8 cellular contexts compared by ENCODE assay signal in the genomic region with DNA sequence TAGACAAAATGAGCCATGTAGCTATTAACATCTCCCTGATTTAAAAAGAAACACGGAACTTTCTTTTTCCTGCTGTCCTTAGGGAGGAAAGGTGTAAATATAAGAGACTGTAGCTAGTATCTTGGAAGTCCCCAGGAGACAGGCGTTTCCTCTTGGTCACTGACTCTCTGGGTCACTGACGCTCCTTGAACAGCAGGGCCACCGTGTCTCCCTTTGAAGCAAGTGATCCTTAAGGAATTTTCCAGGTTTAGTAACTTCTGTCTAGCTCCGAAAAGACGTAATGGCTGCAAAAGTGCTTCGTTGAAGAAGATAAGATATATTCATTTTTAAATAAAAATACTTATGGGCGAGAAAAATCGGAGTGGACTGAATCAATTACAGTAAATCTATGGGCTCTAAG. TPM values are rescaled to one million over a fixed set of nuclear protein-coding genes. Genes with fewer than 3 reads are reported as not detected.
DNase-seq lines count a peak whose midpoint lies in the region; ATAC-seq and TF ChIP-seq lines count a peak whose summit lies in the region.

No MANE protein-coding gene starts in this region.

- H3K27me3 Mint-ChIP-seq in CD14-positive monocyte (ENCODE audit: low read depth in 3 of 3) = peaks cover 5 to 8% (median 7%) of the 10 kb centered on the region in 3 donors
- H3K27me3 Mint-ChIP-seq in naive thymus-derived CD8-positive, alpha-beta T cell = peaks cover 0 to 5% (median 0%) of the 10 kb centered on the region in 5 donors

- H3K27ac ChIP-seq in colonic mucosa = peak overlapping the region; percentile 95

- no peak for ATAC-seq in naive thymus-derived CD8-positive, alpha-beta T cell

- H3K36me3 ChIP-seq in colonic mucosa = no peaks in the 10 kb centered on the region

- peak overlapping the region; percentile 97 for H3K4me3 ChIP-seq in colonic mucosa

- DNase-seq in CD14-positive monocyte (ENCODE audit: low spot score) = no peak
- DNase-seq in LoVo (ENCODE audit: low spot score) = peak; percentile 52
- DNase-seq in colonic mucosa = peak; percentile 26
- DNase-seq in naive thymus-derived CD8-positive, alpha-beta T cell = no peak
- DNase-seq in NCI-H1105 (lab: John Stamatoyannopoulos, UW) = no peak
- no peak for DNase-seq in stimulated activated CD4-positive, alpha-beta T cell treated with anti-CD3 and anti-CD28 coated beads, Interleukin-15, amount 100 ng/mL, for 24 hours
- DNase-seq in DMS 273 treated with DMSO at 0.1 percent for 48 hours (lab: John Stamatoyannopoulos, UW) = no peak
- no peak for DNase-seq in activated CD4-positive, alpha-beta T cell treated with anti-CD3 and anti-CD28 coated beads for 4 hours

- peak overlapping the region; percentile 31 to 93 for H3K9ac ChIP-seq in colonic mucosa (ENCODE audit: low read depth in 2 of 2, low read length in 2 of 2)

- peak overlapping the region; percentile 95 to 97 for H3K4me3 Mint-ChIP-seq in CD14-positive monocyte
- H3K4me3 Mint-ChIP-seq in naive thymus-derived CD8-positive, alpha-beta T cell = peak overlapping the region; percentile 88 to 99 (median 96)

- peak overlapping the region in 6 of 7 donors; percentile 19 to 96 (median 92) for H3K27ac Mint-ChIP-seq in CD14-positive monocyte
- H3K27ac Mint-ChIP-seq in naive thymus-derived CD8-positive, alpha-beta T cell = peak overlapping the region in 9 of 10 donors; percentile 62 to 98 (median 93)

- peaks cover 11 to 16% of the 10 kb centered on the region in 2 donors for H3K36me3 Mint-ChIP-seq in CD14-positive monocyte
- H3K36me3 Mint-ChIP-seq in naive thymus-derived CD8-positive, alpha-beta T cell = peaks cover 0 to 16% (median 0%) of the 10 kb centered on the region in 3 donors

- H3K9me3 Mint-ChIP-seq in CD14-positive monocyte = no peaks in the 10 kb centered on the region
- no peaks in the 10 kb centered on the region for H3K9me3 Mint-ChIP-seq in naive thymus-derived CD8-positive, alpha-beta T cell

- peaks cover 19% of the 10 kb centered on the region for H3K4me1 ChIP-seq in colonic mucosa

- H3K27me3 ChIP-seq in colonic mucosa = no peaks in the 10 kb centered on the region

- no peaks in the 10 kb centered on the region for H3K9me3 ChIP-seq in colonic mucosa

- TF ChIP-seq CTCF in CD14-positive monocyte (IDR thresholded peaks at IDR 0.05) (no peak), colonic mucosa (IDR thresholded peaks at IDR 0.05) (no peak)

- intact Hi-C loops in CD14-positive monocyte (cut with micrococcal nuclease) (no loop called here), colonic mucosa (cut with DNase I) (no loop called here)

- H3K4me1 Mint-ChIP-seq in CD14-positive monocyte = peaks cover 39% of the 10 kb centered on the region
- peaks cover 30 to 56% (median 41%) of the 10 kb centered on the region in 4 donors for H3K4me1 Mint-ChIP-seq in naive thymus-derived CD8-positive, alpha-beta T cell

- POLR2A ChIA-PET in naive thymus-derived CD8-positive, alpha-beta T cell (lab: Charles Lee) = interaction anchor here (0.6 to 2.3 kb wide), 14 partner anchors 12 to 1772 kb away, joined by 3 to 14 read pairs (median 4); a partner anchor contains a TSS

RNA-seq across cellular contexts. Expression of a gene that starts 0.7 kb away (rescaled TPM):
- polyA plus RNA-seq in CD14-positive monocyte = 100 to 1,000 TPM; 225 to 262 TPM
- 100 to 1,000 TPM; 210 to 312 TPM for total RNA-seq in colonic mucosa
- 10 to 100 TPM; 56.7 to 59.0 TPM for total RNA-seq in naive thymus-derived CD8-positive, alpha-beta T cell
- polyA plus RNA-seq in naive thymus-derived CD8-positive, alpha-beta T cell = 10 to 100 TPM; 60.8 to 84.5 (median 71.0) TPM

RNA-seq across cellular contexts. Expression of a gene that starts 20.8 kb away (rescaled TPM):
- under 1 TPM; 0.11 to 0.35 TPM for polyA plus RNA-seq in CD14-positive monocyte
- under 1 TPM in 1 of 2 donors, not detected in 1; 0.32 TPM for total RNA-seq in colonic mucosa
- under 1 TPM in 1 of 2 experiments, not detected in 1; 0.19 TPM for total RNA-seq in naive thymus-derived CD8-positive, alpha-beta T cell
- under 1 TPM in 1 of 3 donors, not detected in 2; 0.09 TPM for polyA plus RNA-seq in naive thymus-derived CD8-positive, alpha-beta T cell

RNA-seq across cellular contexts. Expression of a gene that starts 53.4 kb away (rescaled TPM):
- polyA plus RNA-seq in CD14-positive monocyte = 100 to 1,000 TPM; 520 to 528 TPM
- 10 to 100 TPM; 33.1 to 44.9 TPM for total RNA-seq in colonic mucosa
- total RNA-seq in naive thymus-derived CD8-positive, alpha-beta T cell = 1 to 10 TPM; 7.0 to 7.6 TPM
- 10 to 100 TPM; 43.2 to 78.9 (median 55.3) TPM for polyA plus RNA-seq in naive thymus-derived CD8-positive, alpha-beta T cell

Comparison
In these comparisons a context has a peak if more than half of its experiments do, and no peak if none do; other contexts are left out.
1. DNase-seq: peak in LoVo (single experiment) and colonic mucosa (single experiment); none in CD14-positive monocyte (single experiment), naive thymus-derived CD8-positive, alpha-beta T cell (0 of 10), NCI-H1105 (single experiment), stimulated activated CD4-positive, alpha-beta T cell treated with anti-CD3 and anti-CD28 coated beads, Interleukin-15, amount 100 ng/mL, for 24 hours (single experiment), DMS 273 treated with DMSO at 0.1 percent for 48 hours (single experiment) and activated CD4-positive, alpha-beta T cell treated with anti-CD3 and anti-CD28 coated beads for 4 hours (0 of 2).